ENCODE assay signal across 8 cellular contexts in the genomic region with DNA sequence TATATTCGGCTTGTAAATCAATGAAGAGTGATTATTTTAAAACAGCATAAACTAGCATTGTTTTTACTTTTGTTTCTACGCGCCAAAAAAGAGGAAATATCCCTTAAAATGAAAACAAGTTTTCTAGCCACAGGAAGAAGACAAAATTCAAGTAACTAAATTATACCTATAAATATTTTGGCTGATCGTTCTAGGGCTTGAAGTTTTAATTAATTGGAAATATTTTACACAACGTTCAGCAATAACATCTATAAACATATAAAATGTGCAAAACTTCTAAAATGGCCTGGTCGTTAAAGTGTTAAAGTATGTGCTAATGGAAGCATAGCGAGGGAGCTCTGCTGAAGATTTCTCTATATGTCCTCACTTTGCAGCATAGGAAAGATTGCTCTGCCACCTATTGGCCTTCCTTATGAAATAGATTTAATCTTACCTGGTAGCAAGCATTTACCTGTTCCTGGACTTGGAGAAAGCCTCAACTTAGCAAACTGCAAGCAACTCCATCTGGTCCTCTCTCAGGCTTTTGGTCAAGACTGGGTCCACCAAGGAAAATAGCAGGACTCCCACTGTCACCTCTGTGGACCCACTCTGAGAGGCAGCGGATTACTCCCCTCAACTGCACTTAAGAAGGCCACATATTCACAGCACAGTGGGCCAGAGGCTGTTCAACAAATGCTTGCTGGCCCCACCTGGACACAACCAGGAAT.
DNase-seq lines count a peak whose midpoint lies in the region; ATAC-seq and TF ChIP-seq lines count a peak whose summit lies in the region.

No MANE protein-coding gene starts in this region.

- no peak overlapping the region for H2AFZ ChIP-seq in fibroblast of lung (ENCODE audit: low read length)

- no peaks in the 10 kb centered on the region for H4K20me1 ChIP-seq in fibroblast of lung (ENCODE audit: control insufficient read depth, extremely low read depth, insufficient read depth, low read length)

- H3K9me3 Mint-ChIP-seq in activated CD8-positive, alpha-beta memory T cell treated with anti-CD3 and anti-CD28 coated beads, Interleukin-2, amount 10 ng/mL, durations not matched to agents 7 days and 5 days (ENCODE audit: low read depth), result no peaks in the 10 kb centered on the region

- ATAC-seq in HG03039 (IDR thresholded peaks at IDR 0.05; ENCODE audit: unreplicated experiment) (peak; percentile 56), GM19455 (IDR thresholded peaks at IDR 0.05; ENCODE audit: unreplicated experiment) (no peak)
- peak; percentile 80 for ATAC-seq in activated CD8-positive, alpha-beta memory T cell treated with anti-CD3 and anti-CD28 coated beads, Interleukin-2, amount 10 ng/mL, durations not matched to agents 7 days and 5 days

- H3K4me1 ChIP-seq in fibroblast of lung (ENCODE audit: control insufficient read depth, extremely low read depth, insufficient read depth, low read length), result peaks cover 4% of the 10 kb centered on the region
- peaks cover 4 to 22% of the 10 kb centered on the region in 2 experiments for H3K4me1 ChIP-seq in neutrophil (ENCODE audit: control insufficient read depth in 1 of 2, insufficient read depth in 1 of 2, low read depth in 1 of 2, low read length in 1 of 2)

- H3K9ac ChIP-seq in fibroblast of lung (ENCODE audit: insufficient read depth, low read length), result no peak overlapping the region

- no peak overlapping the region for H3K4me3 ChIP-seq in fibroblast of lung (replicated peaks in 1 of 4; ENCODE audit: control extremely low read depth in 1 of 4, insufficient read depth in 1 of 4, low read depth in 3 of 4, low read length in 4 of 4)
- H3K4me3 ChIP-seq in neutrophil (ENCODE audit: low read depth in 1 of 2, low read length in 1 of 2), result peak overlapping the region; percentile 20 to 31

- H3K27me3 ChIP-seq in fibroblast of lung (ENCODE audit: control insufficient read depth, insufficient read depth, low read length), result no peaks in the 10 kb centered on the region
- no peaks in the 10 kb centered on the region for H3K27me3 ChIP-seq in neutrophil

- H3K36me3 Mint-ChIP-seq in activated CD8-positive, alpha-beta memory T cell treated with anti-CD3 and anti-CD28 coated beads, Interleukin-2, amount 10 ng/mL, durations not matched to agents 7 days and 5 days, result no peaks in the 10 kb centered on the region

- TF ChIP-seq CTCF in fibroblast of lung (conservative IDR thresholded peaks at IDR 0.05 in 1 of 2, IDR thresholded peaks at IDR 0.05 in 1 of 2; ENCODE audit: low read depth in 1 of 2, low read length in 2 of 2) (peak; percentile 26 to 56), neutrophil (IDR thresholded peaks at IDR 0.05) (no peak)

- H3K27me3 Mint-ChIP-seq in activated CD8-positive, alpha-beta memory T cell treated with anti-CD3 and anti-CD28 coated beads, Interleukin-2, amount 10 ng/mL, durations not matched to agents 7 days and 5 days, result peaks cover 34% of the 10 kb centered on the region

- H3K4me3 Mint-ChIP-seq in activated CD8-positive, alpha-beta memory T cell treated with anti-CD3 and anti-CD28 coated beads, Interleukin-2, amount 10 ng/mL, durations not matched to agents 7 days and 5 days, result no peak overlapping the region

- H3K27ac Mint-ChIP-seq in activated CD8-positive, alpha-beta memory T cell treated with anti-CD3 and anti-CD28 coated beads, Interleukin-2, amount 10 ng/mL, durations not matched to agents 7 days and 5 days, result no peak overlapping the region

- DNase-seq in DMS153 treated with DMSO at 0.1 percent for 48 hours (lab: John Stamatoyannopoulos, UW; ENCODE audit: unreplicated experiment) (peak; percentile 90), NCI-H69 (lab: John Stamatoyannopoulos, UW) (peak; percentile 64), fibroblast of lung (ENCODE audit: low read depth in 2 of 2) (peak; percentile 71 to 85), substantia nigra (lab: John Stamatoyannopoulos, UW) (no peak)
- DNase-seq in activated CD8-positive, alpha-beta memory T cell treated with anti-CD3 and anti-CD28 coated beads, Interleukin-2, amount 10 ng/mL, durations not matched to agents 7 days and 5 days, result peak; percentile 46

- no peaks in the 10 kb centered on the region for H3K36me3 ChIP-seq in fibroblast of lung (ENCODE audit: control insufficient read depth, insufficient read depth, low read length)
- no peaks in the 10 kb centered on the region for H3K36me3 ChIP-seq in neutrophil

- H3K4me1 Mint-ChIP-seq in activated CD8-positive, alpha-beta memory T cell treated with anti-CD3 and anti-CD28 coated beads, Interleukin-2, amount 10 ng/mL, durations not matched to agents 7 days and 5 days, result peaks cover 13% of the 10 kb centered on the region

- H3K4me2 ChIP-seq in fibroblast of lung (ENCODE audit: extremely low read depth, insufficient read depth, low read length), result no peak overlapping the region

- H3K27ac ChIP-seq in fibroblast of lung (ENCODE audit: insufficient read depth, low read length) (no peak overlapping the region), neutrophil (peak overlapping the region; percentile 7), substantia nigra (ENCODE audit: low read depth, low read length, poor library complexity, severe bottlenecking) (no peak overlapping the region)

- no peaks in the 10 kb centered on the region for H3K79me2 ChIP-seq in fibroblast of lung (ENCODE audit: control insufficient read depth, insufficient read depth, low read length)

- H3K9me3 ChIP-seq in fibroblast of lung (ENCODE audit: control insufficient read depth, insufficient read depth, low read depth, low read length) (no peaks in the 10 kb centered on the region), neutrophil (no peaks in the 10 kb centered on the region)

- CTCF ChIA-PET in activated CD8-positive, alpha-beta memory T cell treated with anti-CD3 and anti-CD28 coated beads, Interleukin-2, amount 10 ng/mL, durations not matched to agents 7 days and 5 days (lab: Charles Lee), result interaction anchor here (0.6 to 4.0 kb wide), 18 partner anchors 17 to 707 kb away, joined by 3 to 30 read pairs (median 4); a partner anchor contains a TSS

Comparison
In these comparisons a context has a peak if more than half of its experiments do, and no peak if none do; other contexts are left out.
1. DNase-seq: peak in DMS153 treated with DMSO at 0.1 percent for 48 hours (single experiment), NCI-H69 (single experiment), activated CD8-positive, alpha-beta memory T cell treated with anti-CD3 and anti-CD28 coated beads, Interleukin-2, amount 10 ng/mL, durations not matched to agents 7 days and 5 days (single experiment) and fibroblast of lung (2 of 2); none in substantia nigra (0 of 49).
2. H3K4me3 ChIP-seq: peak in neutrophil (2 of 2); none in fibroblast of lung (0 of 4).